In the genomic region with DNA sequence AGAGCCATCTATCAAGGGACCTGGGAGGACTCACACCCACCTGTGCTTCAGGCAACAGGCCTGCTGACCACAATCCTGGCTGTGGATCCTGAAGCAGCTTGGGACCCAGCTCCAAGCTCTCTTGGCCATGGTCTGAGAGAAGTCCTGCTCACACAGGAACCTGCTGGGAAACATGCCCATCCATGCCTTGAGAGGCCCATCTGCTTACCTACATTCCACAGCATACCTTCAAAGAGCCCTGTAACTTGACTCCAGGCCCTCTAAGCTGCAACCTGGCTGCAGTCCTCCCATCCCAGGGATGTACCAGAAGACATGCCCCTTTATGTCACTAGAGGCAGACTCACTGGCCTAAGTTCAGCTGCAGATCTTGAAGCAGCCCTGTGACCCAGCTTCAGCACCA, we compare ENCODE assay signal across 18 cellular contexts.
DNase-seq lines count a peak whose midpoint lies in the region; ATAC-seq, FAIRE-seq and TF ChIP-seq lines count a peak whose summit lies in the region.
"Had no signal": no experiment of that assay in that cellular context is flagged by ENCODE, and none has a peak within 500 bp of the region (broad histone marks: within the 10 kb centered on the region; RNA-seq: fewer than 3 reads in every experiment).

No MANE protein-coding gene starts in this region.

- H3K36me3 ChIP-seq in HCT116 (ENCODE audit: control insufficient read depth in 1 of 2, insufficient read depth in 2 of 2, low read length in 2 of 2) (no peaks in the 10 kb centered on the region), H1 (ENCODE audit: control insufficient read depth in 2 of 4, insufficient read depth in 4 of 4, low read length in 3 of 4) (no peaks in the 10 kb centered on the region), keratinocyte (ENCODE audit: control insufficient read depth in 2 of 2, extremely low read depth in 1 of 2, insufficient read depth in 2 of 2, low read length in 2 of 2) (peaks cover 2 to 11% of the 10 kb centered on the region in 2 experiments)
- H3K36me3 ChIP-seq: SJCRH30 had no signal

- H3K4ac ChIP-seq in H1 (replicated peaks; ENCODE audit: insufficient read length, low read depth, low read length), result no peak overlapping the region

- H3K9me2 ChIP-seq in HCT116 (ENCODE audit: insufficient read depth), result no peaks in the 10 kb centered on the region

- ATAC-seq in HCT116, result peak; percentile 46; the same call in 1 of the 2 replicates
- no peak for ATAC-seq in HG03520 (IDR thresholded peaks at IDR 0.05; ENCODE audit: unreplicated experiment)
- no peak for ATAC-seq in GM21423 (IDR thresholded peaks at IDR 0.05; ENCODE audit: unreplicated experiment)
- ATAC-seq in GM18873 (IDR thresholded peaks at IDR 0.05; ENCODE audit: low FRiP score, unreplicated experiment), result no peak
- ATAC-seq: T-helper 17 cell had no signal

- dilution Hi-C loops in keratinocyte (cut with MboI; ENCODE audit: extremely low pct_ligation_motif_present, low sequenced_read_pairs), result no loop called here

- H4K20me1 ChIP-seq in HCT116 (ENCODE audit: insufficient read depth), result no peaks in the 10 kb centered on the region
- no peaks in the 10 kb centered on the region for H4K20me1 ChIP-seq in H1 (replicated peaks in 1 of 2; ENCODE audit: control insufficient read depth in 1 of 2, insufficient read depth in 2 of 2, low read length in 2 of 2)
- H4K20me1 ChIP-seq in keratinocyte (ENCODE audit: control insufficient read depth, extremely low read depth, insufficient read depth, low read length), result no peaks in the 10 kb centered on the region

- H3K9me3 ChIP-seq in HCT116 (ENCODE audit: control insufficient read depth in 1 of 2, insufficient read depth in 1 of 2, low read depth in 1 of 2, low read length in 2 of 2), result peaks cover 0 to 3% of the 10 kb centered on the region in 2 experiments; a peak in 1 of 4 replicates
- H3K9me3 ChIP-seq in H1 (ENCODE audit: insufficient read depth in 2 of 2, low read depth in 1 of 2, low read length in 1 of 2), result no peaks in the 10 kb centered on the region
- peaks cover 5% of the 10 kb centered on the region for H3K9me3 ChIP-seq in keratinocyte (ENCODE audit: control insufficient read depth, low read depth, low read length)
- H3K9me3 ChIP-seq: SJCRH30 had no signal

- RAD21 ChIA-PET in HCT116 (lab: Charles Lee; ENCODE audit: low non-redundant PET in 1 of 2, low total read pairs in 2 of 2, uncharacterized antibody in 2 of 2, unreplicated experiment in 2 of 2), result interaction anchor here in 1 of 2 experiments (0.6 kb wide), 1 partner anchor 44 kb away, joined by 3 read pairs; no protein-coding TSS in a partner anchor

- H3K18ac ChIP-seq in H1 (ENCODE audit: extremely low read depth, low read length), result peak overlapping the region; percentile 9; the same call in 1 of the 2 replicates

- DNase-seq in DMS53 treated with DMSO at 0.1 percent for 48 hours (lab: John Stamatoyannopoulos, UW; ENCODE audit: unreplicated experiment) (peak; percentile 25), HCT116 (ENCODE audit: low read depth, low spot score) (no peak), H1 (ENCODE audit: low read depth in 1 of 2, low spot score in 2 of 2) (no peak), keratinocyte (ENCODE audit: low read depth, low spot score) (peak; percentile 15)
- DNase-seq: C1 segment of cervical spinal cord, DMS 273 treated with DMSO at 0.1 percent for 48 hours, GF-D8, NCI-H1092, NCI-H1436 treated with DMSO at 0.1 percent for 48 hours, NCI-H2081 treated with DMSO at 0.1 percent for 48 hours, NCI-H524 treated with DMSO at 0.1 percent for 48 hours, PC-9, SJCRH30, T-helper 17 cell had no signal

- H3K27ac ChIP-seq in HCT116 (ENCODE audit: low read depth, low read length) (no peak overlapping the region), H1 (ENCODE audit: low read depth, low read length) (no peak overlapping the region), keratinocyte (ENCODE audit: control insufficient read depth, insufficient read depth, low read length) (no peak overlapping the region)
- H3K27ac ChIP-seq: PC-9, RWPE1, SJCRH30 had no signal

- H3K14ac ChIP-seq in H1 (ENCODE audit: insufficient read length), result no peak overlapping the region

- H3K4me2 ChIP-seq in HCT116 (ENCODE audit: low read length) (no peak overlapping the region), H1 (ENCODE audit: insufficient read depth in 1 of 2, low read depth in 2 of 2, low read length in 2 of 2) (no peak overlapping the region), keratinocyte (ENCODE audit: control insufficient read depth, extremely low read depth, insufficient read depth, low read depth, low read length) (no peak overlapping the region)
- H3K4me2 ChIP-seq: PC-9 had no signal

- no peaks in the 10 kb centered on the region for H3K23me2 ChIP-seq in H1 (ENCODE audit: low read depth, low read length)

- H4K8ac ChIP-seq in H1 (ENCODE audit: extremely low read depth, insufficient read depth, low read length), result no peak overlapping the region; the same call in 1 of the 2 replicates

- TF ChIP-seq RAD21 in HCT116 (IDR thresholded peaks at IDR 0.05; ENCODE audit: low read depth) (no peak), H1 (IDR thresholded peaks at IDR 0.05 in 1 of 2, conservative IDR thresholded peaks at IDR 0.05 in 1 of 2; ENCODE audit: low read depth in 2 of 2, low read length in 2 of 2) (no peak)

- TF ChIP-seq EP300 in H1 (IDR thresholded peaks at IDR 0.05; ENCODE audit: borderline replicate concordance in 1 of 2, low read depth in 2 of 2, low read length in 2 of 2), result no peak

- H3K4me1 ChIP-seq in HCT116 (ENCODE audit: control insufficient read depth in 1 of 2, insufficient read depth in 2 of 2, low read length in 2 of 2) (peaks cover 5% of the 10 kb centered on the region in 2 experiments; a peak in 3 of 4 replicates), H1 (replicated peaks in 1 of 4; ENCODE audit: control insufficient read depth in 3 of 4, insufficient read depth in 4 of 4, low read length in 3 of 4) (0 out of 7 replicates have a peak, but pooled peaks cover 0 to 2% (median 0%) of the 10 kb centered on the region in 4 experiments), keratinocyte (ENCODE audit: control insufficient read depth, extremely low read depth, insufficient read depth, low read length) (peaks cover 6% of the 10 kb centered on the region)
- H3K4me1 ChIP-seq: SJCRH30 had no signal

- H2BK12ac ChIP-seq in H1 (ENCODE audit: low read depth, low read length), result no peak overlapping the region

- no peak overlapping the region for H2AK5ac ChIP-seq in H1 (ENCODE audit: low read depth, low read length)

- H3K56ac ChIP-seq in H1 (replicated peaks; ENCODE audit: insufficient read length, low read depth, low read length), result no peak overlapping the region

- no peaks in the 10 kb centered on the region for H3K9me1 ChIP-seq in keratinocyte (ENCODE audit: control insufficient read depth, extremely low read depth, insufficient read depth, low read length)

- no peak overlapping the region for H3K23ac ChIP-seq in H1 (ENCODE audit: insufficient read length)

- H2BK15ac ChIP-seq in H1 (ENCODE audit: low read length), result no peak overlapping the region

- no peak for TF ChIP-seq POLR2A in HCT116 (IDR thresholded peaks at IDR 0.05; ENCODE audit: borderline replicate concordance, extremely low read depth, insufficient read depth, insufficient read length)
- no peak for TF ChIP-seq POLR2A in H1 (IDR thresholded peaks at IDR 0.05; ENCODE audit: control extremely low read depth in 1 of 2, low read depth in 2 of 2, low read length in 2 of 2)

- TF ChIP-seq CTCF in HCT116 (IDR thresholded peaks at IDR 0.05 in 2 of 3, conservative IDR thresholded peaks at IDR 0.05 in 1 of 3; ENCODE audit: borderline replicate concordance in 1 of 3, insufficient read depth in 1 of 3, low read depth in 2 of 3, low read length in 2 of 3) (no peak), H1 (IDR thresholded peaks at IDR 0.05; ENCODE audit: control extremely low read depth in 1 of 3, insufficient read depth in 1 of 3, low read depth in 1 of 3, low read length in 3 of 3) (peak in 1 of 3 experiments; percentile 27; a peak in 1 of 4 replicates), keratinocyte (optimal IDR thresholded peaks at IDR 0.05 in 1 of 3, IDR thresholded peaks at IDR 0.05 in 1 of 3, conservative IDR thresholded peaks at IDR 0.05 in 1 of 3; ENCODE audit: extremely low read depth in 1 of 3, insufficient read depth in 2 of 3, low read length in 3 of 3) (no peak)

- H3K4me3 ChIP-seq in HCT116 (replicated peaks in 1 of 2; ENCODE audit: low read depth in 1 of 2, low read length in 2 of 2) (no peak overlapping the region), H1 (ENCODE audit: extremely low read depth in 1 of 4, insufficient read depth in 2 of 4, low read depth in 3 of 4, low read length in 4 of 4) (no peak overlapping the region), keratinocyte (ENCODE audit: control insufficient read depth in 2 of 3, extremely low read depth in 1 of 3, insufficient read depth in 2 of 3, low read depth in 1 of 3, low read length in 3 of 3) (no peak overlapping the region)
- H3K4me3 ChIP-seq: PC-9, SJCRH30 had no signal

- H2BK5ac ChIP-seq in H1 (ENCODE audit: low read depth, low read length), result no peak overlapping the region; the same call in 1 of the 2 replicates

- H3K79me2 ChIP-seq in HCT116 (ENCODE audit: insufficient read depth, low read length) (no peaks in the 10 kb centered on the region), H1 (ENCODE audit: control insufficient read depth in 1 of 2, insufficient read depth in 2 of 2, low read length in 2 of 2) (no peaks in the 10 kb centered on the region), keratinocyte (ENCODE audit: control insufficient read depth, insufficient read depth, low read length) (no peaks in the 10 kb centered on the region)

- no TSS peak for BruUV-seq in HCT116 (replicated peaks; lab: Mats Ljungman, UMichigan)

- H3K79me1 ChIP-seq in H1 (ENCODE audit: low read depth, low read length), result no peaks in the 10 kb centered on the region

- H3K9ac ChIP-seq in HCT116 (ENCODE audit: low read length), result no peak overlapping the region
- no peak overlapping the region for H3K9ac ChIP-seq in H1 (replicated peaks in 1 of 4; ENCODE audit: extremely low read depth in 1 of 4, low read depth in 3 of 4, low read length in 3 of 4)
- no peak overlapping the region for H3K9ac ChIP-seq in keratinocyte (ENCODE audit: control insufficient read depth, extremely low read depth, insufficient read depth, low read length)

- POLR2A ChIA-PET in HCT116 (lab: Charles Lee), result no interaction called here
- POLR2A ChIA-PET in H1 (lab: Charles Lee; ENCODE audit: partially characterized antibody), result no interaction called here

- CTCF ChIA-PET in HCT116 (lab: Charles Lee), result no interaction called here
- CTCF ChIA-PET in H1 (lab: Charles Lee; ENCODE audit: partially characterized antibody), result interaction anchor here (0.6 to 1.4 kb wide), 6 partner anchors 11 to 495 kb away, joined by 3 to 5 read pairs (median 3); no protein-coding TSS in a partner anchor

- no peak overlapping the region for H4K5ac ChIP-seq in H1 (ENCODE audit: insufficient read length, low read depth, low read length)

- FAIRE-seq in H1 (lab: Jason Lieb, UNC) (no peak), keratinocyte (lab: Jason Lieb, UNC) (peak; percentile 52)

- intact Hi-C loops in HCT116 (cut with micrococcal nuclease), result no loop called here

- H4K91ac ChIP-seq in H1 (replicated peaks; ENCODE audit: insufficient read length, low read length), result no peak overlapping the region

- no peak overlapping the region for H2BK20ac ChIP-seq in H1 (ENCODE audit: low read length)

- no peaks in the 10 kb centered on the region for H3K27me3 ChIP-seq in HCT116 (ENCODE audit: insufficient read depth, low read length)
- H3K27me3 ChIP-seq in H1 (replicated peaks in 1 of 4; ENCODE audit: control insufficient read depth in 3 of 4, extremely low read depth in 1 of 4, insufficient read depth in 3 of 4, low read length in 3 of 4), result no peaks in the 10 kb centered on the region
- no peaks in the 10 kb centered on the region for H3K27me3 ChIP-seq in keratinocyte (ENCODE audit: control insufficient read depth, extremely low read depth, insufficient read depth, low read length)
- H3K27me3 ChIP-seq: SJCRH30 had no signal

- H2AFZ ChIP-seq in HCT116 (ENCODE audit: low read depth, low read length, poor library complexity, severe bottlenecking) (no peak overlapping the region), H1 (ENCODE audit: low read length) (peak overlapping the region; percentile 28; the same call in 1 of the 2 replicates), keratinocyte (ENCODE audit: control insufficient read depth, low read length) (no peak overlapping the region)
- H2AFZ ChIP-seq: PC-9 had no signal

- no peak overlapping the region for H2BK120ac ChIP-seq in H1 (replicated peaks; ENCODE audit: low read depth, low read length)

Comparison
In these comparisons a context has a peak if more than half of its experiments do, and no peak if none do; other contexts are left out.
1. DNase-seq: peak in DMS53 treated with DMSO at 0.1 percent for 48 hours (single experiment) and keratinocyte (single experiment); none in HCT116 (single experiment) and H1 (0 of 2).